ENCODE assay signal across 12 cellular contexts in the genomic region with DNA sequence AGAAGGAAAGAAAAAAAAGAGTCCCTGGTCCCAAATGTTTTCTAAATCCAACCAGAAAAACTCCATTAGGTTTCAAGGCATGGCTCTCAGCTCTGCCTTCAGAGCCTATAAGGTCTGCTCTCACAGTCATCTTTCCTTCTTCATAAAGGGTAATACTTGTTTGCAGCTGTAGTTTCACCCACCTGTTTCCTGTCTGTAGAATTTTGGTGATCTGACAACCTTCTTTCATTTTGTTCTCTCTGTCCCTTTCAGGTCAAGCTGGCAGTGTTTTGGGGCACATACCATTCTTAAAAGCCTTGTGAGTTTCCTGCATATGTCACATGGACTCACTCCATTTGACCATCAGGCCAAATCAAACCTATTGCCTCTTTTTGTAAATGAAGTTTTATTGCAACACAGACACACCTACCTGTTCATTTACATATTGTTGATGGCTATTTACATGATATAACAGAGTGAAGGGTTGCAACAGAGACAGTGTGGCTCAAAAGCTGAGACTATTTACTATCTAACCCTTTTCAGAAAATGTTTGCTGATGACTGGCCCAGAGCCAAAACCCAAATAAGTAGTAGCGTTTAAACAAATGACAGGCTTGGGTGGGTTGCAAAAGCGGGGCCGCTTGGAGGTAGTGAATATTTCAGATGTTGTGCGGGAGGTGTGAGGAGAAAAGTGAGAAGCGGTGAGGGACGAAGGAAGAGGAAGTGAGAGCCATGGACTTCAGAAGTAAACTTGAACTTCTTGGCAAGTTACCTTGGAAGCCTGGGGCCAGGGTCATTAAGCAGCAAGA.
DNase-seq lines count a peak whose midpoint lies in the region; ATAC-seq, FAIRE-seq and TF ChIP-seq lines count a peak whose summit lies in the region.
"Had no signal": no experiment of that assay in that cellular context is flagged by ENCODE, and none has a peak within 500 bp of the region (broad histone marks: within the 10 kb centered on the region; RNA-seq: fewer than 3 reads in every experiment).

No MANE protein-coding gene starts in this region.

- ATAC-seq in GM18907 (IDR thresholded peaks at IDR 0.05; ENCODE audit: unreplicated experiment) (peak; percentile 56), HG03520 (IDR thresholded peaks at IDR 0.05; ENCODE audit: unreplicated experiment) (peak; percentile 45), HG02970 (IDR thresholded peaks at IDR 0.05; ENCODE audit: low FRiP score, unreplicated experiment) (no peak)

- POLR2A ChIA-PET in HEK293 (lab: Yijun Ruan, JAX): no interaction called here

- H3K9me3 ChIP-seq in HEK293 (ENCODE audit: control insufficient read depth, insufficient read depth, low read depth, low read length): no peaks in the 10 kb centered on the region

- H3K4me1 ChIP-seq in HEK293 (ENCODE audit: control insufficient read depth, insufficient read depth, low read length): no peaks in the 10 kb centered on the region; the same call in 1 of the 2 replicates

- peak; percentile 75 for FAIRE-seq in bronchial epithelial cell (lab: Jason Lieb, UNC)
- FAIRE-seq: H1 had no signal

- no peak for DNase-seq in bronchial epithelial cell (ENCODE audit: low read depth)
- no peak for DNase-seq in DMS153 treated with DMSO at 0.1 percent for 48 hours (lab: John Stamatoyannopoulos, UW; ENCODE audit: unreplicated experiment)
- no peak for DNase-seq in NCI-H2227 (lab: John Stamatoyannopoulos, UW; ENCODE audit: unreplicated experiment)
- no peak for DNase-seq in Ammon's horn (ENCODE audit: low spot score)
- DNase-seq: DMS79, glutamatergic neuron, NCI-H1092 treated with DMSO at 0.1 percent for 48 hours had no signal

- no peak for TF ChIP-seq CTCF in HEK293 (tag by site-specific recombination; IDR thresholded peaks at IDR 0.05)
- no peak for TF ChIP-seq CTCF in bronchial epithelial cell (IDR thresholded peaks at IDR 0.05; ENCODE audit: insufficient read depth, low read length, severe bottlenecking)

- H3K36me3 ChIP-seq in HEK293 (ENCODE audit: control insufficient read depth in 2 of 2, insufficient read depth in 1 of 2, low read length in 2 of 2): no peaks in the 10 kb centered on the region
- no peaks in the 10 kb centered on the region for H3K36me3 ChIP-seq in bronchial epithelial cell (ENCODE audit: control insufficient read depth, insufficient read depth, low read length)

- H3K4me3 ChIP-seq in HEK293 (ENCODE audit: low read depth, low read length) (no peak overlapping the region), bronchial epithelial cell (ENCODE audit: low read depth, low read length) (no peak overlapping the region)

- peaks cover 2% of the 10 kb centered on the region for H3K27me3 ChIP-seq in bronchial epithelial cell (ENCODE audit: control insufficient read depth, insufficient read depth, low read length)

- CTCF ChIA-PET in HEK293 (lab: Yijun Ruan, JAX): no interaction called here

- H3K27ac ChIP-seq in HEK293 (ENCODE audit: extremely low read depth, low read depth, low read length): no peak overlapping the region; the same call in 1 of the 2 replicates

TF ChIP-seq in HEK293, 187 proteins besides CTCF, POLR2A, EP300 and RAD21:
- TF ChIP-seq ZIC2 (tag by site-specific recombination; IDR thresholded peaks at IDR 0.05): no peak
- no peak for TF ChIP-seq ZNF555 (tag by site-specific recombination; conservative IDR thresholded peaks at IDR 0.05)
- TF ChIP-seq, protein P1, sequence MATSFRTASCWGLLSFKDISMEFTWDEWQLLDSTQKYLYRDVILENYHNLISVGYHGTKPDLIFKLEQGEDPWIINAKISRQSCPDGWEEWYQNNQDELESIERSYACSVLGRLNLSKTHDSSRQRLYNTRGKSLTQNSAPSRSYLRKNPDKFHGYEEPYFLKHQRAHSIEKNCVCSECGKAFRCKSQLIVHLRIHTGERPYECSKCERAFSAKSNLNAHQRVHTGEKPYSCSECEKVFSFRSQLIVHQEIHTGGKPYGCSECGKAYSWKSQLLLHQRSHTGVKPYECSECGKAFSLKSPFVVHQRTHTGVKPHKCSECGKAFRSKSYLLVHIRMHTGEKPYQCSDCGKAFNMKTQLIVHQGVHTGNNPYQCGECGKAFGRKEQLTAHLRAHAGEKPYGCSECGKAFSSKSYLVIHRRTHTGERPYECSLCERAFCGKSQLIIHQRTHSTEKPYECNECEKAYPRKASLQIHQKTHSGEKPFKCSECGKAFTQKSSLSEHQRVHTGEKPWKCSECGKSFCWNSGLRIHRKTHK (tag by site-specific recombination; IDR thresholded peaks at IDR 0.05): peak; percentile 51; the same call in 1 of the 2 replicates
